In the genomic region with DNA sequence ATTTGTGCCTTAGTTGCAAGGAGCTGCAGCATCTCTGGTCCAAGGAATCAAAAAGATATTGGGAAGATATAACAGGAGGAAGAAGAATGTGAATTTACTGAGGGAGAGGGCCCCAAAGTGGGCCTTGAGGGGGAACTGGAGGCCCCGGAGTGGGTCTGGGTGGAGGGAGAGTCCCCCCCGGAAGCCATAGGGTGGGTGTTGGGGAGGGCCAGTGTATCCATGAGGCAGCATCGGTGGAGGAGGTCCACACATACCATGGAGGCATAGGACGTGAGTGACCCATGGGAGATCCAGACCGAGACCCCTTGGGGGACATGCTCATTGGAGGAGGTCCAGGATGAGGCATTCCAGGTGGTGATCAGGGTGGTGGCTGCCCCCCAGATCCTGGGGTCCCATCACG, we compare ENCODE assay signal across 2 cellular contexts.
TF ChIP-seq lines count a peak whose summit lies in the region.

No MANE protein-coding gene starts in this region.

TF ChIP-seq in GM23338, 12 proteins besides CTCF, POLR2A, EP300 and RAD21 (continued from another document):
- TF ChIP-seq, protein P1, sequence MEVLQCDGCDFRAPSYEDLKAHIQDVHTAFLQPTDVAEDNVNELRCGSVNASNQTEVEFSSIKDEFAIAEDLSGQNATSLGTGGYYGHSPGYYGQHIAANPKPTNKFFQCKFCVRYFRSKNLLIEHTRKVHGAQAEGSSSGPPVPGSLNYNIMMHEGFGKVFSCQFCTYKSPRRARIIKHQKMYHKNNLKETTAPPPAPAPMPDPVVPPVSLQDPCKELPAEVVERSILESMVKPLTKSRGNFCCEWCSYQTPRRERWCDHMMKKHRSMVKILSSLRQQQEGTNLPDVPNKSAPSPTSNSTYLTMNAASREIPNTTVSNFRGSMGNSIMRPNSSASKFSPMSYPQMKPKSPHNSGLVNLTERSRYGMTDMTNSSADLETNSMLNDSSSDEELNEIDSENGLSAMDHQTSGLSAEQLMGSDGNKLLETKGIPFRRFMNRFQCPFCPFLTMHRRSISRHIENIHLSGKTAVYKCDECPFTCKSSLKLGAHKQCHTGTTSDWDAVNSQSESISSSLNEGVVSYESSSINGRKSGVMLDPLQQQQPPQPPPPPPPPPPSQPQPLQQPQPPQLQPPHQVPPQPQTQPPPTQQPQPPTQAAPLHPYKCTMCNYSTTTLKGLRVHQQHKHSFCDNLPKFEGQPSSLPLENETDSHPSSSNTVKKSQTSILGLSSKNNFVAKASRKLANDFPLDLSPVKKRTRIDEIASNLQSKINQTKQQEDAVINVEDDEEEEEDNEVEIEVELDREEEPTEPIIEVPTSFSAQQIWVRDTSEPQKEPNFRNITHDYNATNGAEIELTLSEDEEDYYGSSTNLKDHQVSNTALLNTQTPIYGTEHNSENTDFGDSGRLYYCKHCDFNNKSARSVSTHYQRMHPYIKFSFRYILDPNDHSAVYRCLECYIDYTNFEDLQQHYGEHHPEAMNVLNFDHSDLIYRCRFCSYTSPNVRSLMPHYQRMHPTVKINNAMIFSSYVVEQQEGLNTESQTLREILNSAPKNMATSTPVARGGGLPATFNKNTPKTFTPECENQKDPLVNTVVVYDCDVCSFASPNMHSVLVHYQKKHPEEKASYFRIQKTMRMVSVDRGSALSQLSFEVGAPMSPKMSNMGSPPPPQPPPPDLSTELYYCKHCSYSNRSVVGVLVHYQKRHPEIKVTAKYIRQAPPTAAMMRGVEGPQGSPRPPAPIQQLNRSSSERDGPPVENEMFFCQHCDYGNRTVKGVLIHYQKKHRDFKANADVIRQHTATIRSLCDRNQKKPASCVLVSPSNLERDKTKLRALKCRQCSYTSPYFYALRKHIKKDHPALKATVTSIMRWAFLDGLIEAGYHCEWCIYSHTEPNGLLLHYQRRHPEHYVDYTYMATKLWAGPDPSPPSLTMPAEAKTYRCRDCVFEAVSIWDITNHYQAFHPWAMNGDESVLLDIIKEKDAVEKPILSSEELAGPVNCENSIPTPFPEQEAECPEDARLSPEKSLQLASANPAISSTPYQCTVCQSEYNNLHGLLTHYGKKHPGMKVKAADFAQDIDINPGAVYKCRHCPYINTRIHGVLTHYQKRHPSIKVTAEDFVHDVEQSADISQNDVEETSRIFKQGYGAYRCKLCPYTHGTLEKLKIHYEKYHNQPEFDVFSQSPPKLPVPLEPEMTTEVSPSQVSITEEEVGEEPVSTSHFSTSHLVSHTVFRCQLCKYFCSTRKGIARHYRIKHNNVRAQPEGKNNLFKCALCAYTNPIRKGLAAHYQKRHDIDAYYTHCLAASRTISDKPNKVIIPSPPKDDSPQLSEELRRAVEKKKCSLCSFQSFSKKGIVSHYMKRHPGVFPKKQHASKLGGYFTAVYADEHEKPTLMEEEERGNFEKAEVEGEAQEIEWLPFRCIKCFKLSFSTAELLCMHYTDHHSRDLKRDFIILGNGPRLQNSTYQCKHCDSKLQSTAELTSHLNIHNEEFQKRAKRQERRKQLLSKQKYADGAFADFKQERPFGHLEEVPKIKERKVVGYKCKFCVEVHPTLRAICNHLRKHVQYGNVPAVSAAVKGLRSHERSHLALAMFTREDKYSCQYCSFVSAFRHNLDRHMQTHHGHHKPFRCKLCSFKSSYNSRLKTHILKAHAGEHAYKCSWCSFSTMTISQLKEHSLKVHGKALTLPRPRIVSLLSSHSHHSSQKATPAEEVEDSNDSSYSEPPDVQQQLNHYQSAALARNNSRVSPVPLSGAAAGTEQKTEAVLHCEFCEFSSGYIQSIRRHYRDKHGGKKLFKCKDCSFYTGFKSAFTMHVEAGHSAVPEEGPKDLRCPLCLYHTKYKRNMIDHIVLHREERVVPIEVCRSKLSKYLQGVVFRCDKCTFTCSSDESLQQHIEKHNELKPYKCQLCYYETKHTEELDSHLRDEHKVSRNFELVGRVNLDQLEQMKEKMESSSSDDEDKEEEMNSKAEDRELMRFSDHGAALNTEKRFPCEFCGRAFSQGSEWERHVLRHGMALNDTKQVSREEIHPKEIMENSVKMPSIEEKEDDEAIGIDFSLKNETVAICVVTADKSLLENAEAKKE (CRISPR knock-in tag; IDR thresholded peaks at IDR 0.05), result no peak
- TF ChIP-seq EZH2phosphoT487 (IDR thresholded peaks at IDR 0.05; ENCODE audit: unreplicated experiment), result no peak

TF ChIP-seq in HEK293T, 16 proteins besides CTCF, POLR2A, EP300 and RAD21 (continued from another document):
- no peak for TF ChIP-seq ELF4 (IDR thresholded peaks at IDR 0.05)
- TF ChIP-seq LEF1 (IDR thresholded peaks at IDR 0.05; ENCODE audit: borderline replicate concordance), result no peak
- TF ChIP-seq SP1 (IDR thresholded peaks at IDR 0.05), result no peak
- no peak for TF ChIP-seq FOXK2 (IDR thresholded peaks at IDR 0.05)
- no peak for TF ChIP-seq TARDBP (IDR thresholded peaks at IDR 0.05)
- no peak for TF ChIP-seq HDGF (IDR thresholded peaks at IDR 0.05; ENCODE audit: borderline replicate concordance)
- TF ChIP-seq BHLHE40 (IDR thresholded peaks at IDR 0.05; ENCODE audit: borderline replicate concordance), result no peak
- no peak for TF ChIP-seq FOXM1 (IDR thresholded peaks at IDR 0.05; ENCODE audit: borderline replicate concordance)
